ENCODE assay signal across 1 cellular context in genomic region chr6:167858086-167858591, GRCh38.
TF ChIP-seq lines count a peak whose summit lies in the region.

No MANE protein-coding gene starts in this region.

TF ChIP-seq in HEK293, 187 proteins besides CTCF, POLR2A, EP300 and RAD21 (continued from another document):
- TF ChIP-seq ZNF449 (tag by site-specific recombination; IDR thresholded peaks at IDR 0.05) (no peak), ZNF600 (tag by site-specific recombination; IDR thresholded peaks at IDR 0.05) (peak; percentile 52), ZNF37A (tag by site-specific recombination; IDR thresholded peaks at IDR 0.05) (no peak), TRIM28 (IDR thresholded peaks at IDR 0.05; ENCODE audit: borderline replicate concordance, low read length) (peak; percentile 53; the same call in 1 of the 2 replicates), TSHZ1 (tag by site-specific recombination; IDR thresholded peaks at IDR 0.05; ENCODE audit: borderline replicate concordance) (no peak), GFI1B (tag by site-specific recombination; IDR thresholded peaks at IDR 0.05) (peak; percentile 79), ZIC2 (tag by site-specific recombination; IDR thresholded peaks at IDR 0.05) (peak; percentile 66), REST (tag by site-specific recombination; IDR thresholded peaks at IDR 0.05) (no peak)
